ENCODE assay signal across 17 cellular contexts in the genomic region with DNA sequence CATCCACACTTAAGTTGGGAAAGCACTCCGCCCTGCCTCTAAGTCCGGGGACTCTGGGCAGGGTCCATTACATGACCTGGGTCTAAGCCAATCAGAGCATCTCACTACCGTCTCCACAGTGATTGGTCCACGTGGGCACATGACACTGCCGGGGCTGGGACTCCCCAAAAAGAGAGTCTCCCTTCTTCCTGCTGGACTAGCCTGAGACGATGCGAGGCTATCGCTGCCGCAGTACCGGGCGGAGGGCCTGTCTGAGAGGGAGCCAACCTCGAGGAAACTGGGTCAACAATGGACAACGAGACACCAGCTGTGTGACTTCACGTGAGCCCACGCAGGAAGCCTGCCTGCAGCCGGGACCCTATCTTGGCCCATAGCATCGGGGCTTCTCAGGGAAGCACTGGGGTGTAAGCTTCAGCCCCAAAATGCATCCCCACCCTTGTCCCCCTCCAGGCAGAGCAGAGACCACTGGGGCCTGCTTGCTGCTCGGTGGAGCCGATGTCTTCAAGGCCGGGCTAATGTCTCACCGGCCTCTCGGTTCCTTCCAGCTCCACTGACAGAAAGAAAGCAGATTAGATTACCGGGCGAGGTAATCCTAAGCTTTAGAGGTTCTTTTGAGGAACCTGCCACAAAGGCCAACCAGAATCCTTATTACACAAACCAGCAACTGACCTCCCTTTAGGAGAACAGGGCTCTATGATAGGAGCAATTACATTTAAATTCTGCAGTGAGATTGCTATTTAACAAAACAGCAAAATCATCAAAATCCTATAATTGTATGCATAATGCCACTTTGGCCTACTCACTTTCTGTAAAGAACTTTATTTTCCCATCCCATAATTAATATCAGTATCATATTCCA. TPM values are rescaled to one million over a fixed set of nuclear protein-coding genes. Genes with fewer than 3 reads are reported as not detected.
DNase-seq lines count a peak whose midpoint lies in the region; ATAC-seq and TF ChIP-seq lines count a peak whose summit lies in the region.
"Had no signal": no experiment of that assay in that cellular context is flagged by ENCODE, and none has a peak within 500 bp of the region (broad histone marks: within the 10 kb centered on the region; RNA-seq: fewer than 3 reads in every experiment).

No MANE protein-coding gene starts in this region.

- no peak for TF ChIP-seq CTCF in right atrium auricular region (IDR thresholded peaks at IDR 0.05)
- no peak for TF ChIP-seq CTCF in heart left ventricle (IDR thresholded peaks at IDR 0.05)
- no peak for TF ChIP-seq CTCF in neutrophil (IDR thresholded peaks at IDR 0.05)
- TF ChIP-seq CTCF in prostate gland (IDR thresholded peaks at IDR 0.05): no peak
- TF ChIP-seq CTCF in uterus (IDR thresholded peaks at IDR 0.05): no peak

- DNase-seq in Right ventricle myocardium inferior (ENCODE audit: missing footprints) (no peak), right atrium auricular region (ENCODE audit: low spot score) (no peak), NOMO-1 treated with dmso at 0.1 percent for 144 hours (lab: John Stamatoyannopoulos, UW; ENCODE audit: unreplicated experiment) (peak; percentile 9), heart left ventricle (no peak), prostate gland (ENCODE audit: low spot score) (no peak), uterus (no peak)
- DNase-seq: DMS79 treated with DMSO at 0.1 percent for 48 hours; NCI-H1105; NCI-H1694; NCI-H2081 treated with DMSO at 0.1 percent for 48 hours; NCI-H345; NCI-H526 treated with DMSO at 0.1 percent for 48 hours; NK-92 treated with Interleukin-12 subunit alpha and Interleukin-12 subunit beta, amount 100 ng/mL, for 24 hours; SIG-M5 had no signal

- intact Hi-C loops in Right ventricle myocardium inferior (cut with DNase I): loop anchor here (5.0 to 10.0 kb wide), 2 partner anchors 552 to 1290 kb away; no protein-coding TSS in a partner anchor
- intact Hi-C loops in heart left ventricle (cut with DNase I): loop anchor here in 6 of 10 donors (5.0 to 10.0 kb wide), 5 partner anchors 550 to 1290 kb away; a partner anchor contains a TSS
- intact Hi-C loops in prostate gland (cut with DNase I): loop anchor here (5.0 kb wide), 1 partner anchor 552 kb away; no protein-coding TSS in a partner anchor
- intact Hi-C loops in uterus (cut with DNase I; ENCODE audit: low total_unique reads): loop anchor here (5.0 kb wide), 1 partner anchor 712 kb away; no protein-coding TSS in a partner anchor

- H3K36me3 ChIP-seq in right atrium auricular region (no peaks in the 10 kb centered on the region), heart left ventricle (no peaks in the 10 kb centered on the region), neutrophil (no peaks in the 10 kb centered on the region), prostate gland (no peaks in the 10 kb centered on the region), uterus (no peaks in the 10 kb centered on the region)
- H3K36me3 ChIP-seq: BLaER1 treated with 17β-estradiol and CSF1 and Interleukin-3, amounts not matched to agents 10 nM and 100 nM had no signal

- ATAC-seq in Right ventricle myocardium inferior (peak; percentile 41), heart left ventricle (peak; percentile 23 to 64 (median 36))
- ATAC-seq: SK-N-SH treated with all-trans-retinoic acid at 6 μM for 48 hours had no signal

- WGBS in heart left ventricle, 4 donors: 78 to 96% (median 85%) methylated on average over 20 to 24 of the region's 24 CpGs
- WGBS in prostate gland: 88% methylated on average over 24 of the region's 24 CpGs

- no peaks in the 10 kb centered on the region for H3K27me3 ChIP-seq in right atrium auricular region
- H3K27me3 ChIP-seq in heart left ventricle: no peaks in the 10 kb centered on the region
- no peaks in the 10 kb centered on the region for H3K27me3 ChIP-seq in neutrophil
- no peaks in the 10 kb centered on the region for H3K27me3 ChIP-seq in prostate gland (replicated peaks; ENCODE audit: insufficient read depth)
- H3K27me3 ChIP-seq in uterus: no peaks in the 10 kb centered on the region
- H3K27me3 ChIP-seq: BLaER1 treated with 17β-estradiol and CSF1 and Interleukin-3, amounts not matched to agents 10 nM and 100 nM had no signal

- no peak overlapping the region for H3K27ac ChIP-seq in right atrium auricular region
- no peak overlapping the region for H3K27ac ChIP-seq in heart left ventricle
- peak overlapping the region; percentile 25 for H3K27ac ChIP-seq in neutrophil
- no peak overlapping the region for H3K27ac ChIP-seq in prostate gland
- H3K27ac ChIP-seq in uterus: no peak overlapping the region
- H3K27ac ChIP-seq: BLaER1 treated with 17β-estradiol and CSF1 and Interleukin-3, amounts not matched to agents 10 nM and 100 nM had no signal

- peaks cover 0 to 8% of the 10 kb centered on the region in 2 donors for H3K4me1 ChIP-seq in right atrium auricular region
- peaks cover 0 to 6% (median 0%) of the 10 kb centered on the region in 12 donors for H3K4me1 ChIP-seq in heart left ventricle
- peaks cover 60 to 64% of the 10 kb centered on the region in 2 experiments for H3K4me1 ChIP-seq in neutrophil (ENCODE audit: control insufficient read depth in 1 of 2, insufficient read depth in 1 of 2, low read depth in 1 of 2, low read length in 1 of 2)
- no peaks in the 10 kb centered on the region for H3K4me1 ChIP-seq in prostate gland (replicated peaks)
- H3K4me1 ChIP-seq in uterus: no peaks in the 10 kb centered on the region

- TF ChIP-seq POLR2A in heart left ventricle (IDR thresholded peaks at IDR 0.05) (no peak), prostate gland (IDR thresholded peaks at IDR 0.05) (no peak), uterus (IDR thresholded peaks at IDR 0.05) (no peak)

- H3K4me3 ChIP-seq in right atrium auricular region (no peak overlapping the region), heart left ventricle (peak overlapping the region in 2 of 12 donors; percentile 7 to 13), neutrophil (ENCODE audit: low read depth in 1 of 2, low read length in 1 of 2) (no peak overlapping the region), prostate gland (no peak overlapping the region), uterus (no peak overlapping the region)
- H3K4me3 ChIP-seq: BLaER1 treated with 17β-estradiol and CSF1 and Interleukin-3, amounts not matched to agents 10 nM and 100 nM had no signal

- H3K9me3 ChIP-seq in right atrium auricular region (no peaks in the 10 kb centered on the region), heart left ventricle (no peaks in the 10 kb centered on the region), neutrophil (no peaks in the 10 kb centered on the region), prostate gland (no peaks in the 10 kb centered on the region), uterus (no peaks in the 10 kb centered on the region)
- H3K9me3 ChIP-seq: BLaER1 treated with 17β-estradiol and CSF1 and Interleukin-3, amounts not matched to agents 10 nM and 100 nM had no signal

RNA-seq across cellular contexts. Expression of a gene that starts 21.3 kb away (rescaled TPM):
- total RNA-seq in Right ventricle myocardium inferior: 86.9 TPM
- 100 to 1,000 TPM; 106 to 162 TPM for total RNA-seq in right atrium auricular region
- total RNA-seq in heart left ventricle: 100 to 1,000 TPM in 3 of 9 donors, 10 to 100 TPM in 6; 71.3 to 168 (median 93.0) TPM
- polyA plus RNA-seq in heart left ventricle: 100 to 1,000 TPM in 1 of 2 donors, 10 to 100 TPM in 1; 34.7 to 231 TPM
- 10 to 100 TPM; 73.1 to 90.0 TPM for total RNA-seq in prostate gland
- total RNA-seq in uterus: 100 to 1,000 TPM in 1 of 4 donors, 10 to 100 TPM in 3; 45.0 to 139 (median 60.8) TPM
